Comparison of ENCODE assay signal across 8 cellular contexts in the genomic region with DNA sequence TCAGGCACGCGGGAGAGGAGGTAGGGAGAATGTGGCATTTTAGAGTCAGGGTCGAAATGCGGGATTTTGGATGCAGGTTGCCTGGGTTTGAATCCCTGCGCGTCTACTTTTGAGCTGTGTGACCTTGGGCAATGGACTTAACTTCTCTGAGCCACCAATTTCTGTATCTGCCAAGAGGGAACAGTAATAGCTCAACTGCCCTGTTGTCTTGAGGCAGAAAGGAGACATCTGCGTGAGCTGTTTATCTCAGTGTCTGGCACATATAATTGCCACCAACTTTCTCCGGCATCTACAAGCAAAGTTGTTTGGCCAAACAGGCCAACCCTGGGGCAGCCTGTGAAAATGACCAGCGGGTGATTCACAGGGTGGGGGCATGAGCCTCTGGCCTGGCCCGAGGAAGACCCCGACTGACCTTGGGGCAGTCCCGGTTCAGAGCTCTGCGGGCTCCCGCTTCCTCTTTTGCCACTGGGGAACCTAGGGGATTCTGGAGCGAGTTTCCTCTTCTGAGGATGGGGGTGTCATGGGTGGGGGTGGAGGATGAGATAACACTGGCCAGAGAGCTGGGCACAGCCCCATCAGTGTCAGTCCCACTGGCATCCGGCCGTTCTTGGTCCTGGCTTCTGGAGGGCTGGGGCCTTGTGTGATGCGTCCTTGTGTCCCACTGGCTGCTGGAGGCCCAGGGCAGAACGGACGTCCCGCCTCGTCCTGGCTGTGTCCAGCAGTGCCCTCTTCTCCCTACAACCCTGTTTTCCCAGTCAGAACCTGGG. TPM values are rescaled to one million over a fixed set of nuclear protein-coding genes. Genes with fewer than 3 reads are reported as not detected.
A peak's percentile ranks its signal among the peaks of the same experiment; 100 is the strongest.
DNase-seq lines count a peak whose midpoint lies in the region; TF ChIP-seq lines count a peak whose summit lies in the region.

No MANE protein-coding gene starts in this region.

- H3K4me3 ChIP-seq in HUES64 (ENCODE audit: low read length) (peak overlapping the region; percentile 73), ascending aorta (peak overlapping the region; percentile 95 to 98), iPS-18c (ENCODE audit: insufficient read depth, low read depth, low read length) (peak overlapping the region; percentile 88), skin epidermis (peak overlapping the region; percentile 55 to 88 (median 84))

- no peaks in the 10 kb centered on the region for H3K27me3 ChIP-seq in HUES64 (ENCODE audit: insufficient read depth, low read length)
- H3K27me3 ChIP-seq in ascending aorta, result no peaks in the 10 kb centered on the region

- H3K9me3 ChIP-seq in HUES64 (ENCODE audit: insufficient read depth, low read depth, low read length) (no peaks in the 10 kb centered on the region), ascending aorta (no peaks in the 10 kb centered on the region), iPS-18c (ENCODE audit: control insufficient read depth, insufficient read depth, low read length) (no peaks in the 10 kb centered on the region)

- TF ChIP-seq CTCF in ascending aorta (IDR thresholded peaks at IDR 0.05), result no peak

- H3K4me1 ChIP-seq in HUES64 (ENCODE audit: insufficient read depth, low read length) (peaks cover 22% of the 10 kb centered on the region), ascending aorta (peaks cover 15 to 43% of the 10 kb centered on the region in 2 donors)

- DNase-seq in AML-193 (lab: John Stamatoyannopoulos, UW), result peak; percentile 36 to 42
- peak; percentile 47 to 83 for DNase-seq in ascending aorta (ENCODE audit: low spot score in 2 of 2)
- DNase-seq in NCI-H345 treated with DMSO at 0.1 percent for 48 hours (lab: John Stamatoyannopoulos, UW; ENCODE audit: unreplicated experiment), result no peak
- DNase-seq in foreskin melanocyte, result no peak
- no peak for DNase-seq in HPDE6-E6E7 (ENCODE audit: extremely low spot score)

- no peaks in the 10 kb centered on the region for H3K36me3 ChIP-seq in HUES64 (ENCODE audit: insufficient read depth, low read length)
- H3K36me3 ChIP-seq in ascending aorta, result no peaks in the 10 kb centered on the region

- peak overlapping the region; percentile 81 for H3K9ac ChIP-seq in HUES64 (ENCODE audit: low read depth, low read length)

- WGBS in HUES64, result 59% methylated on average over 22 of the region's 22 CpGs

- intact Hi-C loops in ascending aorta (cut with DNase I), result loop anchor here (2.0 to 10.0 kb wide), 2 partner anchors 173 to 415 kb away; a partner anchor contains a TSS

- H3K27ac ChIP-seq in HUES64 (ENCODE audit: low read depth, low read length) (no peak overlapping the region), ascending aorta (peak overlapping the region; percentile 78 to 81), skin epidermis (peak overlapping the region in 20 of 21 experiments; percentile 60 to 86 (median 80))

RNA-seq across cellular contexts. Expression of a gene that starts 1.3 kb away (rescaled TPM):
- 48.0 TPM for polyA plus RNA-seq in HUES64 (2013, experiment 1 of 2)
- polyA plus RNA-seq in HUES64 (2013, experiment 2 of 2), result 58.7 TPM
- 2.1 TPM for total RNA-seq in ascending aorta

Comparison
In these comparisons a context has a peak if more than half of its experiments do, and no peak if none do; other contexts are left out.
1. DNase-seq: peak in AML-193 (2 of 2) and ascending aorta (2 of 2); none in NCI-H345 treated with DMSO at 0.1 percent for 48 hours (single experiment), foreskin melanocyte (single experiment) and HPDE6-E6E7 (single experiment).
2. Peak in every context shown above with its lines, with median percentiles within 50 percentile points of each other: H3K4me3 ChIP-seq.